In the genomic region with DNA sequence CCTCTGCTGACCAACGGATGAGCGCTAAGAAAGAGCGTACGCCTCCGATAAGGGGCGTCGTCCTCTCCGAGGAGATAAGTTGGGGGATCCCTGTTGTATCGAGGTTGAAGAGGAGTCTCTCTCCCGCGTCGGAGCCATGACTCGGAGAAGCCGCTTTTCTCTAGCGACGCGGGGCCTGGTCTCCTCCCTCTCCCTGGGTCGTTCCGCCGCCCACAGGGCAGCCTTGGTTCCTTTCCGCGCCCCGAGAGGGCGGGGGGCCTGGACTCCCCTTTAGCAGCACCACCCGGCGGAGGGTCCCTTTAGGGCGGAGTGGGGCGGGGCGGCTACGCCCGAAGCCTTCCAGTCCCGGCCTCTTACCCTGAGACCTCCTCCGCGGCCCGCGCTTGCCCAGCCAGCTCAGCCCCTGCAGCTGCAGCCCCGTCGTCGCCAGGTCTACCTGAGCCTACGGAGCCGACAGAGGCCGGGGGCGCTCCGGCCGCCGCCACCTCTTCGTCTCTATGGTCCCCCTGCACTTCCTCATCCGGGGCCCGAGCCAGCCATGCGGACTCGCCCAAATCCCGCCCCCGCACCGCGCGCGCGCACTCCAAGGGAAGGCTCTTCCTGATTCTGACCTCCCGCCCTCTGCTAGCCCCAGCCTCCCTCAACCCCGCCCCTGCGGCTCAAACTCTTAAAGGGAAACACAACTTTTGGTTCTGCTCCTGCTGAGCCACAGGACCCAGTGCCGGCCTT, we compare ENCODE assay signal across 8 cellular contexts. TPM values are rescaled to one million over a fixed set of nuclear protein-coding genes. Genes with fewer than 3 reads are reported as not detected.
A peak's percentile ranks its signal among the peaks of the same experiment; 100 is the strongest.
DNase-seq lines count a peak whose midpoint lies in the region; ATAC-seq, FAIRE-seq and TF ChIP-seq lines count a peak whose summit lies in the region.

Gene PRR14L (minus strand): TSS at position 497 of the 729 bp plus-strand sequence. CDS start 11,272 bp downstream, outside the sequence.

- H3K4me3 ChIP-seq in ascending aorta, result peak within 1 kb of the TSS; percentile 86 to 88
- peak within 1 kb of the TSS; percentile 80 to 98 for H3K4me3 ChIP-seq in right atrium auricular region
- peak within 1 kb of the TSS; percentile 94 for H3K4me3 ChIP-seq in psoas muscle
- H3K4me3 ChIP-seq in urinary bladder (ENCODE audit: low read depth, low read length), result peak within 1 kb of the TSS; percentile 90

- WGBS in psoas muscle, 3 donors, result 0 to 1% (median 0%) methylated on average over 52 to 62 of the region's 62 CpGs
- under 1% methylated on average over 62 of the region's 62 CpGs for WGBS in urinary bladder

- H3K27ac ChIP-seq in ascending aorta (peak within 1 kb of the TSS; percentile 77 to 88), right atrium auricular region (peak within 1 kb of the TSS; percentile 78 to 90), psoas muscle (peak within 1 kb of the TSS; percentile 84), urinary bladder (ENCODE audit: low read depth) (peak within 1 kb of the TSS; percentile 54)

- intact Hi-C loops in ascending aorta (cut with DNase I), result loop anchor here (5.0 kb wide), 1 partner anchor 67 kb away; no protein-coding TSS in a partner anchor
- intact Hi-C loops in psoas muscle (cut with DNase I), result loop anchor here (5.0 to 10.0 kb wide), 2 partner anchors 87 to 665 kb away; partner anchors contain the start of genes PISD (in 2 of the 2) and RTCB (in 1 of the 2)

- peaks cover 46% of the 10 kb centered on the region for H3K4me1 Mint-ChIP-seq in T-helper 2 cell treated with Interferon-gamma antibody and Interleukin-4, amounts not matched to agents 5 μg/mL and 100 μg/mL, for 36 hours (ENCODE audit: low read depth)

- H3K9me3 ChIP-seq in ascending aorta (no peaks in the 10 kb centered on the region), right atrium auricular region (no peaks in the 10 kb centered on the region), psoas muscle (no peaks in the 10 kb centered on the region)

- no peaks in the 10 kb centered on the region for H3K9me3 Mint-ChIP-seq in T-helper 2 cell treated with Interferon-gamma antibody and Interleukin-4, amounts not matched to agents 5 μg/mL and 100 μg/mL, for 36 hours

- FAIRE-seq in GM18507 (lab: Jason Lieb, UNC), result peak; percentile 95

- H3K27ac Mint-ChIP-seq in T-helper 2 cell treated with Interferon-gamma antibody and Interleukin-4, amounts not matched to agents 5 μg/mL and 100 μg/mL, for 36 hours, result peak within 1 kb of the TSS; percentile 97

- H3K36me3 Mint-ChIP-seq in T-helper 2 cell treated with Interferon-gamma antibody and Interleukin-4, amounts not matched to agents 5 μg/mL and 100 μg/mL, for 36 hours (ENCODE audit: low read depth), result peaks cover 14% of the 10 kb centered on the region

- H3K4me3 Mint-ChIP-seq in T-helper 2 cell treated with Interferon-gamma antibody and Interleukin-4, amounts not matched to agents 5 μg/mL and 100 μg/mL, for 36 hours, result peak within 1 kb of the TSS; percentile 91

- no peaks in the 10 kb centered on the region for H3K27me3 Mint-ChIP-seq in T-helper 2 cell treated with Interferon-gamma antibody and Interleukin-4, amounts not matched to agents 5 μg/mL and 100 μg/mL, for 36 hours (ENCODE audit: low read depth)

- ATAC-seq in HG02973 (IDR thresholded peaks at IDR 0.05; ENCODE audit: unreplicated experiment), result peak; percentile 50
- ATAC-seq in psoas muscle, result peak; percentile 87 to 94 (median 90)

- DNase-seq in GM18507 (ENCODE audit: extremely low spot score, insufficient read length, low read depth), result peak; percentile 92
- peak; percentile 93 for DNase-seq in NCI-H2029 (lab: John Stamatoyannopoulos, UW)
- DNase-seq in T-helper 2 cell treated with Interferon-gamma antibody and Interleukin-4, amounts not matched to agents 5 μg/mL and 100 μg/mL, for 36 hours (ENCODE audit: low spot score), result peak; percentile 99
- peak; percentile 91 to 99 for DNase-seq in ascending aorta (ENCODE audit: low spot score in 2 of 2)
- peak; percentile 98 for DNase-seq in right atrium auricular region (ENCODE audit: low spot score)
- peak; percentile 98 to 99 for DNase-seq in psoas muscle

- H3K4me1 ChIP-seq in ascending aorta (peaks cover 0 to 28% of the 10 kb centered on the region in 2 donors), right atrium auricular region (peaks cover 0 to 53% of the 10 kb centered on the region in 2 donors), psoas muscle (peaks cover 41% of the 10 kb centered on the region), urinary bladder (ENCODE audit: insufficient read depth) (no peaks in the 10 kb centered on the region)

- TF ChIP-seq CTCF in ascending aorta (IDR thresholded peaks at IDR 0.05) (peak in 1 of 3 experiments; percentile 28), right atrium auricular region (IDR thresholded peaks at IDR 0.05) (peak in 1 of 2 donors; percentile 52), psoas muscle (IDR thresholded peaks at IDR 0.05) (no peak)

- H3K36me3 ChIP-seq in ascending aorta (no peaks in the 10 kb centered on the region), right atrium auricular region (no peaks in the 10 kb centered on the region), psoas muscle (ENCODE audit: insufficient read depth in 1 of 2, low read depth in 1 of 2) (peaks cover 0 to 14% of the 10 kb centered on the region in 2 donors), urinary bladder (ENCODE audit: insufficient read depth) (peaks cover 1% of the 10 kb centered on the region)

- H3K27me3 ChIP-seq in ascending aorta, result no peaks in the 10 kb centered on the region
- H3K27me3 ChIP-seq in right atrium auricular region, result no peaks in the 10 kb centered on the region
- no peaks in the 10 kb centered on the region for H3K27me3 ChIP-seq in psoas muscle (ENCODE audit: insufficient read depth in 3 of 3, low read length in 2 of 3)

RNA-seq across cellular contexts. Expression of gene PRR14L, which starts in this region (rescaled TPM):
- total RNA-seq in ascending aorta (17.2 TPM), right atrium auricular region (10 to 100 TPM; 12.8 to 13.7 TPM), psoas muscle (10 to 100 TPM in 3 of 4 donors, 1 to 10 TPM in 1; 8.8 to 16.4 (median 12.6) TPM), urinary bladder (24.3 TPM)
- polyA plus RNA-seq in psoas muscle (1 to 10 TPM; 2.7 to 7.0 (median 5.8) TPM), urinary bladder (8.4 TPM)

Comparison
In these comparisons a context has a peak if more than half of its experiments do, and no peak if none do; other contexts are left out.
1. Peak in every context shown above with its lines: DNase-seq, ATAC-seq, H3K4me3 ChIP-seq and H3K27ac ChIP-seq.